Comparison of ENCODE assay signal across 8 cellular contexts in the genomic region with DNA sequence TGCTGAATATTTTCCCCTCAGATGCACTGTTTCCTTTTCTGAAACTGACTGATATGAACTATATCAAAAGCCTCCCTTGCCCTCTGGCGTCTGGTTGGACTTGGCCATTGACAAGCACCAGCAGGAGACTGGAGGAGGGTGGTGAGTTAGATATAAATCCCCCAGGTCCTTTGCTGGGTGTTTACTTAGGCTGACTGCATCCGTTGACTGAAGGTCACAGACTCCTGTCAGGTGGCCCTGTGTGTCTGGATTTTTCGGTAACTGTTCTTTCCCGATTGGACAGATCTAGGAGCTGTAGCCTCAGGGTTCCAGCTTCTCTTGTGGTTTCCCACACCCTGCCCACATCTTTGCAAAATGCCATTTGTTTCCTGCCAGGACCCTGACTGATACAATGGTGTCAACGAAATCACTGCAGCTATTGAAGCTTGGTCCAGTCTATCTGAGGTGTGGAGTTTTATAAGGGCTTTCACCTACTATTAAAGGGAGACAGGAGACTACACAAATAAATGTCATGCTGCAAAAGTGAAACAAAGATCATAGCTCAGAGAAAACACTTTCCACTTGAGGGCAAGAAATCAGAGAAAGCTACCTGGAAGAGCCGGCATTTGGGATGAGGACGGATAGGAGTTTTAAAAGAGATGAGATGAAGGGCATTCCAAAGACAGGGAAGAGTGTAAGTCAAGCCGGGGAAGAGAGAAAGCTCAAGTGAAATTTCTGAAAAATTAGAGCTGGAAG.
DNase-seq lines count a peak whose midpoint lies in the region; ATAC-seq and TF ChIP-seq lines count a peak whose summit lies in the region.

No MANE protein-coding gene starts in this region.

- peaks cover 8% of the 10 kb centered on the region; the same call in 1 of the 2 replicates for H4K20me1 ChIP-seq in OCI-LY3 (ENCODE audit: insufficient read depth, low read length)

- peaks cover 10% of the 10 kb centered on the region; the same call in 1 of the 2 replicates for H3K27me3 ChIP-seq in OCI-LY3 (ENCODE audit: low read depth, low read length)
- H3K27me3 ChIP-seq in muscle layer of duodenum (ENCODE audit: low read depth, low read length), result no peaks in the 10 kb centered on the region

- H3K36me3 ChIP-seq in OCI-LY3 (replicated peaks; ENCODE audit: low read depth, low read length), result no peaks in the 10 kb centered on the region
- H3K36me3 ChIP-seq in muscle layer of duodenum (ENCODE audit: control insufficient read depth in 1 of 2, insufficient read depth in 2 of 2, low read length in 2 of 2), result no peaks in the 10 kb centered on the region

- no peaks in the 10 kb centered on the region for H3K9me3 ChIP-seq in OCI-LY3 (ENCODE audit: insufficient read depth, low read length)
- H3K9me3 ChIP-seq in muscle layer of duodenum (ENCODE audit: control insufficient read depth in 1 of 2, low read length in 2 of 2), result peaks cover 0 to 3% of the 10 kb centered on the region in 2 donors

- peak overlapping the region; percentile 79; the same call in 1 of the 2 replicates for H3K9ac ChIP-seq in OCI-LY3 (ENCODE audit: low read length)

- H3K4me2 ChIP-seq in OCI-LY3 (ENCODE audit: low read length), result peak overlapping the region; percentile 90

- H3K27ac ChIP-seq in OCI-LY3 (ENCODE audit: low read length) (no peak overlapping the region), muscle layer of duodenum (ENCODE audit: low read length) (peak overlapping the region; percentile 85)

- H2AFZ ChIP-seq in OCI-LY3 (ENCODE audit: low read depth, low read length), result peak overlapping the region; percentile 86; the same call in 1 of the 2 replicates

- H3K79me2 ChIP-seq in OCI-LY3 (ENCODE audit: low read length), result no peaks in the 10 kb centered on the region

- H3K4me1 ChIP-seq in OCI-LY3 (ENCODE audit: low read length) (peaks cover 8% of the 10 kb centered on the region), muscle layer of duodenum (ENCODE audit: control insufficient read depth in 1 of 2, insufficient read depth in 2 of 2, low read length in 2 of 2) (peaks cover 4 to 15% of the 10 kb centered on the region in 2 donors)

- TF ChIP-seq CTCF in OCI-LY3 (IDR thresholded peaks at IDR 0.05; ENCODE audit: low read depth, low read length) (no peak), cardiac fibroblast (IDR thresholded peaks at IDR 0.05; ENCODE audit: low read depth, low read length) (no peak)

- DNase-seq in NCI-H187 (lab: John Stamatoyannopoulos, UW), result peak; percentile 14 to 27
- no peak for DNase-seq in NCI-H187 treated with DMSO at 0.1 percent for 48 hours (lab: John Stamatoyannopoulos, UW)
- DNase-seq in cardiac fibroblast (ENCODE audit: low read depth in 2 of 2), result no peak
- DNase-seq in hippocampal formation (lab: John Stamatoyannopoulos, UW), result no peak
- no peak for DNase-seq in NCI-H128 (lab: John Stamatoyannopoulos, UW; ENCODE audit: unreplicated experiment)

- ATAC-seq in HG02588 (IDR thresholded peaks at IDR 0.05; ENCODE audit: unreplicated experiment), result no peak

- H3K4me3 ChIP-seq in OCI-LY3 (ENCODE audit: low read length) (peak overlapping the region; percentile 98), cardiac fibroblast (replicated peaks in 1 of 2; ENCODE audit: low read depth in 2 of 2, low read length in 2 of 2) (peak overlapping the region; percentile 63 to 95), muscle layer of duodenum (ENCODE audit: low read depth in 1 of 2, low read length in 2 of 2) (peak overlapping the region; percentile 65 to 81)

Comparison
In these comparisons a context has a peak if more than half of its experiments do, and no peak if none do; other contexts are left out.
1. DNase-seq: peak in NCI-H187 (2 of 2); none in NCI-H187 treated with DMSO at 0.1 percent for 48 hours (single experiment), cardiac fibroblast (0 of 2), hippocampal formation (0 of 2) and NCI-H128 (single experiment).
2. Peak in every context shown above with its lines, with median percentiles within 50 percentile points of each other: H3K4me3 ChIP-seq.